ENCODE assay signal across 11 cellular contexts in genomic region chr2:40401896-40402295, GRCh38. TPM values are rescaled to one million over a fixed set of nuclear protein-coding genes. Genes with fewer than 3 reads are reported as not detected.
DNase-seq lines count a peak whose midpoint lies in the region; ATAC-seq and TF ChIP-seq lines count a peak whose summit lies in the region.
"Had no signal": no experiment of that assay in that cellular context is flagged by ENCODE, and none has a peak within 500 bp of the region (broad histone marks: within the 10 kb centered on the region; RNA-seq: fewer than 3 reads in every experiment).

No MANE protein-coding gene starts in this region.

- no peaks in the 10 kb centered on the region for H3K36me3 ChIP-seq in ACC112 (ENCODE audit: insufficient read depth, low read length)
- H3K36me3 ChIP-seq: lower lobe of right lung had no signal

- no peak overlapping the region for H3K4me3 Mint-ChIP-seq in type B pancreatic cell

- in situ Hi-C loops in KBM-7 (cut with MboI; ENCODE audit: low pct_unique_long_range_greater_than_20kb, low sequenced_read_pairs), result no loop called here

- H3K27ac ChIP-seq in ACC112 (ENCODE audit: low read depth, low read length), result peak overlapping the region; percentile 76
- H3K27ac ChIP-seq: lower lobe of right lung had no signal

- peak overlapping the region; percentile 35; the same call in 1 of the 2 replicates for H3K4me3 ChIP-seq in ACC112 (ENCODE audit: low read depth, low read length)
- no peak overlapping the region for H3K4me3 ChIP-seq in HFF-Myc (replicated peaks; ENCODE audit: low read depth, low read length)
- H3K4me3 ChIP-seq in foreskin fibroblast (ENCODE audit: low read depth in 1 of 2, low read length in 2 of 2), result no peak overlapping the region
- H3K4me3 ChIP-seq: lower lobe of right lung had no signal

- H3K79me2 ChIP-seq in ACC112 (ENCODE audit: control insufficient read depth, insufficient read depth, low read length, unreplicated experiment), result no peaks in the 10 kb centered on the region

- H3K4me1 ChIP-seq in ACC112 (ENCODE audit: control insufficient read depth, insufficient read depth, low read length, unreplicated experiment), result peaks cover 44% of the 10 kb centered on the region
- H3K4me1 ChIP-seq: lower lobe of right lung had no signal

- TF ChIP-seq CTCF in HFF-Myc (IDR thresholded peaks at IDR 0.05; ENCODE audit: low read depth, low read length, missing control alignments), result no peak
- no peak for TF ChIP-seq CTCF in foreskin fibroblast (IDR thresholded peaks at IDR 0.05; ENCODE audit: low read depth, low read length)
- no peak for TF ChIP-seq CTCF in type B pancreatic cell (conservative IDR thresholded peaks at IDR 0.05)

- H3K27me3 Mint-ChIP-seq in type B pancreatic cell, result no peaks in the 10 kb centered on the region

- DNase-seq in HFF-Myc (ENCODE audit: extremely low read depth, low read depth) (peak; percentile 95), SW480 (ENCODE audit: low spot score) (peak; percentile 29), foreskin fibroblast (peak; percentile 94 to 95), type B pancreatic cell (ENCODE audit: extremely low spot score, unreplicated experiment) (no peak), KBM-7 (no peak)
- DNase-seq: activated naive CD4-positive, alpha-beta T cell; lower lobe of right lung; NCI-H1092 had no signal

- H3K27me3 ChIP-seq in ACC112 (ENCODE audit: insufficient read depth, low read length), result no peaks in the 10 kb centered on the region

- H3K4me1 Mint-ChIP-seq in type B pancreatic cell (ENCODE audit: unreplicated experiment), result peaks cover 10% of the 10 kb centered on the region

- peaks cover 19% of the 10 kb centered on the region for H3K9me3 Mint-ChIP-seq in type B pancreatic cell

- no peak overlapping the region for H3K27ac Mint-ChIP-seq in type B pancreatic cell

- peak overlapping the region; percentile 40 for H2AFZ ChIP-seq in ACC112 (ENCODE audit: low read length, unreplicated experiment)

- ATAC-seq in HG03520 (IDR thresholded peaks at IDR 0.05; ENCODE audit: unreplicated experiment) (no peak), GM21515 (IDR thresholded peaks at IDR 0.05; ENCODE audit: unreplicated experiment) (no peak)
- ATAC-seq: lower lobe of right lung had no signal

- H3K36me3 Mint-ChIP-seq in type B pancreatic cell, result peaks cover 8% of the 10 kb centered on the region

RNA-seq across cellular contexts. Expression of gene SLC8A1, which starts 50.0 kb away (rescaled TPM):
- 21.7 and 42.1 TPM in 2 replicates for total RNA-seq in type B pancreatic cell (ENCODE audit: low replicate concordance)

Comparison
In these comparisons a context has a peak if more than half of its experiments do, and no peak if none do; other contexts are left out.
1. DNase-seq: peak in HFF-Myc (single experiment), SW480 (single experiment) and foreskin fibroblast (2 of 2); none in type B pancreatic cell (single experiment) and KBM-7 (single experiment).